8 cellular contexts compared by ENCODE assay signal in genomic region chr1:39817091-39817932, GRCh38. TPM values are rescaled to one million over a fixed set of nuclear protein-coding genes. Genes with fewer than 3 reads are reported as not detected.
DNase-seq lines count a peak whose midpoint lies in the region; ATAC-seq lines count a peak whose summit lies in the region.
"Not testable (repeated sequence)": the region's sequence is repeated elsewhere in the genome, so short reads cannot be mapped to it uniquely, and the experiment has no call there.

No MANE protein-coding gene starts in this region.

- peak overlapping the region; percentile 51 for H3K4me3 Mint-ChIP-seq in activated naive CD8-positive, alpha-beta T cell treated with anti-CD3 and anti-CD28 coated beads for 36 hours

- DNase-seq in COR-L47 (lab: John Stamatoyannopoulos, UW) (peak; percentile 58), NCI-H2196 (lab: John Stamatoyannopoulos, UW; ENCODE audit: unreplicated experiment) (peak; percentile 92), UCSD-AML1 (lab: John Stamatoyannopoulos, UW; ENCODE audit: unreplicated experiment) (peak; percentile 52), left colon (peak; percentile 84 to 96)
- DNase-seq in activated naive CD8-positive, alpha-beta T cell treated with anti-CD3 and anti-CD28 coated beads for 36 hours: peak; percentile 50
- peak; percentile 13 to 29 (median 27) for DNase-seq in stimulated activated CD4-positive, alpha-beta T cell treated with anti-CD3 and anti-CD28 coated beads, TNF-alpha, amount 100 ng/mL, for 1 hour (ENCODE audit: low read depth in 3 of 3, low spot score in 1 of 3)

- intact Hi-C loops in left colon (cut with DNase I, micrococcal nuclease): loop anchor here (5.0 to 10.0 kb wide), 3 partner anchors 77 to 155 kb away; partner anchors contain the start of gene MFSD2A (in 1 of the 2)

- peaks cover 19% of the 10 kb centered on the region for H3K4me1 Mint-ChIP-seq in activated naive CD8-positive, alpha-beta T cell treated with anti-CD3 and anti-CD28 coated beads for 36 hours

- H3K36me3 Mint-ChIP-seq in activated naive CD8-positive, alpha-beta T cell treated with anti-CD3 and anti-CD28 coated beads for 36 hours: not testable (repeated sequence)

- ATAC-seq in GM19372 (IDR thresholded peaks at IDR 0.05; ENCODE audit: low read depth, unreplicated experiment): peak; percentile 82
- peak; percentile 44 for ATAC-seq in HG03097 (IDR thresholded peaks at IDR 0.05; ENCODE audit: low FRiP score, unreplicated experiment)
- ATAC-seq in left colon: peak; percentile 79

- H3K27me3 Mint-ChIP-seq in activated naive CD8-positive, alpha-beta T cell treated with anti-CD3 and anti-CD28 coated beads for 36 hours: peaks cover 30% of the 10 kb centered on the region

- peak overlapping the region; percentile 56 for H3K27ac Mint-ChIP-seq in activated naive CD8-positive, alpha-beta T cell treated with anti-CD3 and anti-CD28 coated beads for 36 hours

- H3K9me3 Mint-ChIP-seq in activated naive CD8-positive, alpha-beta T cell treated with anti-CD3 and anti-CD28 coated beads for 36 hours: not testable (repeated sequence)

RNA-seq across cellular contexts. Expression of gene BMP8B, which starts 28.6 kb away (rescaled TPM):
- total RNA-seq in activated naive CD8-positive, alpha-beta T cell treated with anti-CD3 and anti-CD28 coated beads for 36 hours: under 1 TPM; 0.12 to 0.20 TPM
- 10 to 100 TPM; 11.1 to 20.2 TPM for total RNA-seq in left colon

RNA-seq across cellular contexts. Expression of gene OXCT2, which starts 46.2 kb away (rescaled TPM):
- total RNA-seq in activated naive CD8-positive, alpha-beta T cell treated with anti-CD3 and anti-CD28 coated beads for 36 hours: 1 to 10 TPM; 3.8 to 5.7 TPM
- 1 to 10 TPM; 1.4 to 3.0 TPM for total RNA-seq in left colon

Comparison
In these comparisons a context has a peak if more than half of its experiments do, and no peak if none do; other contexts are left out.
1. Peak in every context shown above with its lines: DNase-seq and ATAC-seq.
2. DNase-seq: peak in every context shown above with its lines; median percentile 92 in NCI-H2196; 90 in left colon; 58 in COR-L47; 52 in UCSD-AML1; 50 in activated naive CD8-positive, alpha-beta T cell treated with anti-CD3 and anti-CD28 coated beads for 36 hours; 27 in stimulated activated CD4-positive, alpha-beta T cell treated with anti-CD3 and anti-CD28 coated beads, TNF-alpha, amount 100 ng/mL, for 1 hour.
3. RNA of gene BMP8B, which starts 28.6 kb away (total RNA-seq): 11.1 to 20.2 TPM in left colon; 0.12 to 0.20 TPM in activated naive CD8-positive, alpha-beta T cell treated with anti-CD3 and anti-CD28 coated beads for 36 hours; every median in the first group is over 10 times any median in the second.